Comparison of ENCODE assay signal across 1 cellular context in the genomic region with DNA sequence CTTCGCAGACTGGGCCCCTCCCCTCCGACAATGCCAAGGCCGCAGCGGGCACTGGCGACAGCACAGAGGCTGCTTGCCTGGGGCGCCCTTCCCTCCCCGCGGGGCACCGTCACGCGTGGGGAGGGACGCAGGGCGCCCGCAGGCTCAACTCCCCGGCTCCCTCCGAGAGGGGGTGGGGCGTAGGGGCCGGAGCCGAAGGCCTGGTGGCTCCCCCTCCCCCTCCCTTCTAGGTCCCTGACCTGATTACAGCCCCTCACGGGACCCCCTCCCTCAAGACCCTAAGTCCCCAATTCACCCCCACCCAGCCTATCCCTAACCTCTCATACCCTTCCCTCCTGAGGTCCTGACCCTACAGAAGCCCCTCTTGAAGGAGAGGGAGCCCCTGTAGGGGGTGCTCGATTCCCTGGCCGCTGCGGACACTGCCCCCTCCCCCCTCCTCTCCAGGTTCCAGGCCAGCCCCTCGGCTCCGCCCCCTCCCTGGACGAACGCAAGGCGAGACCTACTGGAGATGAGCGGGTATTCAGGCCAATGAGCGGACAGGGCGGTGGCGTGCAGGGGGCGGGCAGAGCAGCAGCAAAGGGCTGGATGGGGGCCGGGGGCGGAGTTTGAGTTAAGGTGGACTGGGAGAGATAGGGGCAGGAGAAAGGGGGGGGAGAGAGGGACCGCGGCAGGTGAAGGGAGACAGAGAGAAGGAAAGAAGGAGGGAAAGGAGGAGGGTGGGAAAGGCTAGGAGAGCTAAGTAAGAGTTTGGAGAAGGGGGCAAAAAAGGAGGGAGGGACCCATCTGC.
TF ChIP-seq lines count a peak whose summit lies in the region.

No MANE protein-coding gene starts in this region.

TF ChIP-seq in HepG2, 621 proteins besides CTCF, POLR2A, EP300 and RAD21 (continued from another document and continues in another):
- TF ChIP-seq ZFP62 (CRISPR knock-in tag; IDR thresholded peaks at IDR 0.05), result no peak
- TF ChIP-seq ASH2L (IDR thresholded peaks at IDR 0.05; ENCODE audit: insufficient read length, low read depth, low read length), result peak; percentile 19
- TF ChIP-seq NCOR1 (IDR thresholded peaks at IDR 0.05; ENCODE audit: borderline replicate concordance, low read length), result peak; percentile 77; the same call in 1 of the 2 replicates
- TF ChIP-seq NR3C1 (CRISPR knock-in tag; IDR thresholded peaks at IDR 0.05), result no peak
- TF ChIP-seq, protein P1, sequence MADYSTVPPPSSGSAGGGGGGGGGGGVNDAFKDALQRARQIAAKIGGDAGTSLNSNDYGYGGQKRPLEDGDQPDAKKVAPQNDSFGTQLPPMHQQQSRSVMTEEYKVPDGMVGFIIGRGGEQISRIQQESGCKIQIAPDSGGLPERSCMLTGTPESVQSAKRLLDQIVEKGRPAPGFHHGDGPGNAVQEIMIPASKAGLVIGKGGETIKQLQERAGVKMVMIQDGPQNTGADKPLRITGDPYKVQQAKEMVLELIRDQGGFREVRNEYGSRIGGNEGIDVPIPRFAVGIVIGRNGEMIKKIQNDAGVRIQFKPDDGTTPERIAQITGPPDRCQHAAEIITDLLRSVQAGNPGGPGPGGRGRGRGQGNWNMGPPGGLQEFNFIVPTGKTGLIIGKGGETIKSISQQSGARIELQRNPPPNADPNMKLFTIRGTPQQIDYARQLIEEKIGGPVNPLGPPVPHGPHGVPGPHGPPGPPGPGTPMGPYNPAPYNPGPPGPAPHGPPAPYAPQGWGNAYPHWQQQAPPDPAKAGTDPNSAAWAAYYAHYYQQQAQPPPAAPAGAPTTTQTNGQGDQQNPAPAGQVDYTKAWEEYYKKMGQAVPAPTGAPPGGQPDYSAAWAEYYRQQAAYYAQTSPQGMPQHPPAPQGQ (CRISPR knock-in tag; IDR thresholded peaks at IDR 0.05; ENCODE audit: borderline replicate concordance), result no peak
- TF ChIP-seq, protein P2, sequence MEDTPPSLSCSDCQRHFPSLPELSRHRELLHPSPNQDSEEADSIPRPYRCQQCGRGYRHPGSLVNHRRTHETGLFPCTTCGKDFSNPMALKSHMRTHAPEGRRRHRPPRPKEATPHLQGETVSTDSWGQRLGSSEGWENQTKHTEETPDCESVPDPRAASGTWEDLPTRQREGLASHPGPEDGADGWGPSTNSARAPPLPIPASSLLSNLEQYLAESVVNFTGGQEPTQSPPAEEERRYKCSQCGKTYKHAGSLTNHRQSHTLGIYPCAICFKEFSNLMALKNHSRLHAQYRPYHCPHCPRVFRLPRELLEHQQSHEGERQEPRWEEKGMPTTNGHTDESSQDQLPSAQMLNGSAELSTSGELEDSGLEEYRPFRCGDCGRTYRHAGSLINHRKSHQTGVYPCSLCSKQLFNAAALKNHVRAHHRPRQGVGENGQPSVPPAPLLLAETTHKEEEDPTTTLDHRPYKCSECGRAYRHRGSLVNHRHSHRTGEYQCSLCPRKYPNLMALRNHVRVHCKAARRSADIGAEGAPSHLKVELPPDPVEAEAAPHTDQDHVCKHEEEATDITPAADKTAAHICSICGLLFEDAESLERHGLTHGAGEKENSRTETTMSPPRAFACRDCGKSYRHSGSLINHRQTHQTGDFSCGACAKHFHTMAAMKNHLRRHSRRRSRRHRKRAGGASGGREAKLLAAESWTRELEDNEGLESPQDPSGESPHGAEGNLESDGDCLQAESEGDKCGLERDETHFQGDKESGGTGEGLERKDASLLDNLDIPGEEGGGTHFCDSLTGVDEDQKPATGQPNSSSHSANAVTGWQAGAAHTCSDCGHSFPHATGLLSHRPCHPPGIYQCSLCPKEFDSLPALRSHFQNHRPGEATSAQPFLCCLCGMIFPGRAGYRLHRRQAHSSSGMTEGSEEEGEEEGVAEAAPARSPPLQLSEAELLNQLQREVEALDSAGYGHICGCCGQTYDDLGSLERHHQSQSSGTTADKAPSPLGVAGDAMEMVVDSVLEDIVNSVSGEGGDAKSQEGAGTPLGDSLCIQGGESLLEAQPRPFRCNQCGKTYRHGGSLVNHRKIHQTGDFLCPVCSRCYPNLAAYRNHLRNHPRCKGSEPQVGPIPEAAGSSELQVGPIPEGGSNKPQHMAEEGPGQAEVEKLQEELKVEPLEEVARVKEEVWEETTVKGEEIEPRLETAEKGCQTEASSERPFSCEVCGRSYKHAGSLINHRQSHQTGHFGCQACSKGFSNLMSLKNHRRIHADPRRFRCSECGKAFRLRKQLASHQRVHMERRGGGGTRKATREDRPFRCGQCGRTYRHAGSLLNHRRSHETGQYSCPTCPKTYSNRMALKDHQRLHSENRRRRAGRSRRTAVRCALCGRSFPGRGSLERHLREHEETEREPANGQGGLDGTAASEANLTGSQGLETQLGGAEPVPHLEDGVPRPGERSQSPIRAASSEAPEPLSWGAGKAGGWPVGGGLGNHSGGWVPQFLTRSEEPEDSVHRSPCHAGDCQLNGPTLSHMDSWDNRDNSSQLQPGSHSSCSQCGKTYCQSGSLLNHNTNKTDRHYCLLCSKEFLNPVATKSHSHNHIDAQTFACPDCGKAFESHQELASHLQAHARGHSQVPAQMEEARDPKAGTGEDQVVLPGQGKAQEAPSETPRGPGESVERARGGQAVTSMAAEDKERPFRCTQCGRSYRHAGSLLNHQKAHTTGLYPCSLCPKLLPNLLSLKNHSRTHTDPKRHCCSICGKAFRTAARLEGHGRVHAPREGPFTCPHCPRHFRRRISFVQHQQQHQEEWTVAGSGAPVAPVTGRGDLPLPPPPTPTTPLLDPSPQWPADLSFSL (CRISPR knock-in tag; IDR thresholded peaks at IDR 0.05), result no peak
- no peak for TF ChIP-seq KLF9 (CRISPR knock-in tag; IDR thresholded peaks at IDR 0.05; ENCODE audit: low read depth)
- TF ChIP-seq ETV6 (CRISPR knock-in tag; conservative IDR thresholded peaks at IDR 0.05), result no peak
- no peak for TF ChIP-seq TMF1 (CRISPR knock-in tag; IDR thresholded peaks at IDR 0.05; ENCODE audit: low read depth)
- no peak for TF ChIP-seq CCDC6 (CRISPR knock-in tag; IDR thresholded peaks at IDR 0.05)
- peak; percentile 93 for TF ChIP-seq SP2 (CRISPR knock-in tag; IDR thresholded peaks at IDR 0.05)
- TF ChIP-seq, protein P3, sequence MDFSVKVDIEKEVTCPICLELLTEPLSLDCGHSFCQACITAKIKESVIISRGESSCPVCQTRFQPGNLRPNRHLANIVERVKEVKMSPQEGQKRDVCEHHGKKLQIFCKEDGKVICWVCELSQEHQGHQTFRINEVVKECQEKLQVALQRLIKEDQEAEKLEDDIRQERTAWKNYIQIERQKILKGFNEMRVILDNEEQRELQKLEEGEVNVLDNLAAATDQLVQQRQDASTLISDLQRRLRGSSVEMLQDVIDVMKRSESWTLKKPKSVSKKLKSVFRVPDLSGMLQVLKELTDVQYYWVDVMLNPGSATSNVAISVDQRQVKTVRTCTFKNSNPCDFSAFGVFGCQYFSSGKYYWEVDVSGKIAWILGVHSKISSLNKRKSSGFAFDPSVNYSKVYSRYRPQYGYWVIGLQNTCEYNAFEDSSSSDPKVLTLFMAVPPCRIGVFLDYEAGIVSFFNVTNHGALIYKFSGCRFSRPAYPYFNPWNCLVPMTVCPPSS (IDR thresholded peaks at IDR 0.05), result no peak
- no peak for TF ChIP-seq HMG20B (CRISPR knock-in tag; conservative IDR thresholded peaks at IDR 0.05)
- TF ChIP-seq SP4 (CRISPR knock-in tag; IDR thresholded peaks at IDR 0.05), result peak; percentile 91
- no peak for TF ChIP-seq ZNF225 (CRISPR knock-in tag; IDR thresholded peaks at IDR 0.05)
- 0 out of 2 replicates have a peak, but pooled peaks have one; percentile 79 for TF ChIP-seq ZNF737 (CRISPR knock-in tag; IDR thresholded peaks at IDR 0.05; ENCODE audit: borderline replicate concordance)
- no peak for TF ChIP-seq MAFK (conservative IDR thresholded peaks at IDR 0.05 in 1 of 2, IDR thresholded peaks at IDR 0.05 in 1 of 2; ENCODE audit: low read length in 2 of 2)
- TF ChIP-seq MBNL3 (CRISPR knock-in tag; conservative IDR thresholded peaks at IDR 0.05), result no peak
- TF ChIP-seq NFRKB (IDR thresholded peaks at IDR 0.05), result no peak
- TF ChIP-seq KDM5A (IDR thresholded peaks at IDR 0.05; ENCODE audit: borderline replicate concordance, low read length), result peak; percentile 78
- TF ChIP-seq PITX1 (CRISPR knock-in tag; IDR thresholded peaks at IDR 0.05), result 0 out of 2 replicates have a peak, but pooled peaks have one; percentile 19
- TF ChIP-seq SALL1 (CRISPR knock-in tag; IDR thresholded peaks at IDR 0.05), result no peak
- no peak for TF ChIP-seq AHDC1 (CRISPR knock-in tag; IDR thresholded peaks at IDR 0.05; ENCODE audit: borderline replicate concordance)
- no peak for TF ChIP-seq ZNF589 (CRISPR knock-in tag; conservative IDR thresholded peaks at IDR 0.05)
- TF ChIP-seq FOXM1 (CRISPR knock-in tag; IDR thresholded peaks at IDR 0.05), result no peak
- TF ChIP-seq ZNF691 (CRISPR knock-in tag; IDR thresholded peaks at IDR 0.05; ENCODE audit: borderline replicate concordance, low read depth), result 0 out of 2 replicates have a peak, but pooled peaks have one; percentile 14
- TF ChIP-seq, protein P4, sequence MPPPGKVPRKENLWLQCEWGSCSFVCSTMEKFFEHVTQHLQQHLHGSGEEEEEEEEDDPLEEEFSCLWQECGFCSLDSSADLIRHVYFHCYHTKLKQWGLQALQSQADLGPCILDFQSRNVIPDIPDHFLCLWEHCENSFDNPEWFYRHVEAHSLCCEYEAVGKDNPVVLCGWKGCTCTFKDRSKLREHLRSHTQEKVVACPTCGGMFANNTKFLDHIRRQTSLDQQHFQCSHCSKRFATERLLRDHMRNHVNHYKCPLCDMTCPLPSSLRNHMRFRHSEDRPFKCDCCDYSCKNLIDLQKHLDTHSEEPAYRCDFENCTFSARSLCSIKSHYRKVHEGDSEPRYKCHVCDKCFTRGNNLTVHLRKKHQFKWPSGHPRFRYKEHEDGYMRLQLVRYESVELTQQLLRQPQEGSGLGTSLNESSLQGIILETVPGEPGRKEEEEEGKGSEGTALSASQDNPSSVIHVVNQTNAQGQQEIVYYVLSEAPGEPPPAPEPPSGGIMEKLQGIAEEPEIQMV (CRISPR knock-in tag; IDR thresholded peaks at IDR 0.05; ENCODE audit: low read depth), result no peak
- TF ChIP-seq, protein P5, sequence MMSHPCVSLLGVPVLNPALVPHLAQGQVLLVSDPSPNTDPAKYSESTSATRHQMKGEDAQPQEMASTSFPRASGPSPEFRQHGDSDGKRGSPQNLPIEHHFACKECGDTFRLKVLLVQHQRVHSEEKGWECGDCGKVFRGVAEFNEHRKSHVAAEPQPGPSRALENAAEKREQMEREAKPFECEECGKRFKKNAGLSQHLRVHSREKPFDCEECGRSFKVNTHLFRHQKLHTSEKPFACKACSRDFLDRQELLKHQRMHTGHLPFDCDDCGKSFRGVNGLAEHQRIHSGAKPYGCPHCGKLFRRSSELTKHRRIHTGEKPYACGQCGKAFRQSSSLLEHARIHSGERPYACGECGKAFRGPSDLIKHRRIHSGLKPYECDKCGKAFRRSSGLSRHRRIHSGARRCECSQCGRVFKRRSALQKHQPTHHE (CRISPR knock-in tag; IDR thresholded peaks at IDR 0.05; ENCODE audit: borderline replicate concordance), result no peak
- 0 out of 2 replicates have a peak, but pooled peaks have one; percentile 4 for TF ChIP-seq TGIF2 (CRISPR knock-in tag; IDR thresholded peaks at IDR 0.05)
- TF ChIP-seq ZNF772 (CRISPR knock-in tag; IDR thresholded peaks at IDR 0.05), result no peak; the same call in 1 of the 2 replicates
- TF ChIP-seq KDM4B (CRISPR knock-in tag; IDR thresholded peaks at IDR 0.05), result no peak
- TF ChIP-seq ZNF503 (CRISPR knock-in tag; IDR thresholded peaks at IDR 0.05), result no peak
- TF ChIP-seq ZNF562 (CRISPR knock-in tag; IDR thresholded peaks at IDR 0.05; ENCODE audit: borderline replicate concordance), result no peak
- TF ChIP-seq MED13 (CRISPR knock-in tag; IDR thresholded peaks at IDR 0.05), result peak; percentile 47; the same call in 1 of the 2 replicates
- no peak for TF ChIP-seq FOXJ3 (CRISPR knock-in tag; IDR thresholded peaks at IDR 0.05; ENCODE audit: borderline replicate concordance)
